Comparison of ENCODE assay signal across 11 cellular contexts in the genomic region with DNA sequence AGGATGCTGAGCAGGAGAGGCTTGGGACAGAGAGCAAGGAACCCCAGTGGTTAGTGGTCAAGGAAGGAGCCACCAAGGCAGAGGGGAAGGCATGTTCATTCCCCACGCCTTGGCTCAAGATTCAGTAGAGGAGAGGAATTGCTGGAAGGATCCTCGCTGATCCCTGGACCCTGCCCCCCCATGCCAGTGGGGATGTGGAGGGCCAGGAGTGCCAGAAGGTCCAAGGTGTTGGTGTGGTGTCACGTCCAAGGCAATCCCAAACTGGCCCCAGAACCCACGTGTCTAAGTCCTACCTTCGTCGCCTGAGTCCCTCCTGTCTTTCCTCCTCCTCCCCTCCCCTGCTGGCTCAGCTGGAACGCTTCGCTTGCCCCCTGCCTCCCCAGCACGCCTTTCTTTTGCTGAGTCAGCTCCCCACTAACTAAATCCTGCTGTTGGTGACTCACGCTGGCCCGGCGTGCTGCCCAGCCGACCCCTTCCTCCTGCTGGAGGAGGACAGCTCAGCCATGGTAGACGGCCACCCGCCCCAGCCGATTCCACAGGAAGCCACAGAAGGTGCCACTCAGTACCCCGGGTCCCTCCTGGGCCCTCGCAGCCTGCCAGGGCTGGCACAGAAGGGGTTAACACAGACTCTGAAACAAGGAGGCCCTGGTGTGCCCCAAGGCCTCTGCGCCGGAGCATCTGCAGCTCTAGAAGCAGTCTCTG. TPM values are rescaled to one million over a fixed set of nuclear protein-coding genes. Genes with fewer than 3 reads are reported as not detected.
DNase-seq lines count a peak whose midpoint lies in the region; ATAC-seq and TF ChIP-seq lines count a peak whose summit lies in the region.
"Had no signal": no experiment of that assay in that cellular context is flagged by ENCODE, and none has a peak within 500 bp of the region (broad histone marks: within the 10 kb centered on the region; RNA-seq: fewer than 3 reads in every experiment).

No MANE protein-coding gene starts in this region.

- no peak overlapping the region for H3K27ac ChIP-seq in spleen

- TF ChIP-seq POLR2A in spleen (IDR thresholded peaks at IDR 0.05) = no peak

- 45 to 61% (median 50%) methylated on average over 18 to 20 of the region's 20 CpGs for WGBS in spleen, 5 donors

- no peaks in the 10 kb centered on the region for H3K36me3 ChIP-seq in spleen

- no peak for ATAC-seq in GM21390 (IDR thresholded peaks at IDR 0.05; ENCODE audit: unreplicated experiment)
- no peak for ATAC-seq in HG02884 (IDR thresholded peaks at IDR 0.05; ENCODE audit: unreplicated experiment)
- no peak for ATAC-seq in HG02678 (IDR thresholded peaks at IDR 0.05; ENCODE audit: unreplicated experiment)

- DNase-seq in HFF-Myc (ENCODE audit: extremely low read depth, low read depth) = peak; percentile 87
- peak; percentile 82 for DNase-seq in amniotic epithelial cell (ENCODE audit: low read depth)
- DNase-seq in iPS-NIHi7 (ENCODE audit: extremely low spot score) = peak; percentile 59
- peak; percentile 67 for DNase-seq in spleen
- no peak for DNase-seq in GM10266 (ENCODE audit: extremely low spot score)
- DNase-seq: central memory CD4-positive, alpha-beta T cell; NCI-H2081 had no signal

- H3K9me3 ChIP-seq in spleen = no peaks in the 10 kb centered on the region

- intact Hi-C loops in spleen (cut with DNase I; ENCODE audit: low total_unique reads) = no loop called here

- H3K4me1 ChIP-seq in spleen = peaks cover 0 to 10% (median 4%) of the 10 kb centered on the region in 6 donors

- TF ChIP-seq CTCF in HFF-Myc (IDR thresholded peaks at IDR 0.05; ENCODE audit: low read depth, low read length, missing control alignments) (no peak), spleen (IDR thresholded peaks at IDR 0.05 in 8 of 11, conservative IDR thresholded peaks at IDR 0.05 in 3 of 11) (no peak), GM10266 (IDR thresholded peaks at IDR 0.05; ENCODE audit: control insufficient read depth, insufficient read depth, low read depth, missing control alignments) (no peak)

- H3K4me3 ChIP-seq in HFF-Myc (replicated peaks; ENCODE audit: low read depth, low read length) = no peak overlapping the region
- H3K4me3 ChIP-seq in spleen = no peak overlapping the region

- H3K27me3 ChIP-seq in spleen (replicated peaks in 1 of 7) = peaks cover 0 to 14% (median 0%) of the 10 kb centered on the region in 7 donors

RNA-seq across cellular contexts. Expression of a gene that starts 37.6 kb away (rescaled TPM):
- 10 to 100 TPM in 2 of 7 donors, 1 to 10 TPM in 4, under 1 TPM in 1; 0.95 to 13.6 (median 6.2) TPM for total RNA-seq in spleen
- polyA plus RNA-seq in spleen = 1 to 10 TPM in 2 of 3 donors, under 1 TPM in 1; 0.99 to 2.0 (median 1.7) TPM
- total RNA-seq: mononuclear cell had no signal

RNA-seq across cellular contexts. Expression of a gene that starts 44.4 kb away (rescaled TPM):
- under 1 TPM in 2 of 7 donors, not detected in 5; 0.57 to 0.93 TPM for total RNA-seq in spleen
- polyA plus RNA-seq in spleen = under 1 TPM in 2 of 3 donors, not detected in 1; 0.13 to 0.18 TPM
- total RNA-seq: mononuclear cell had no signal
